In genomic region chr12:112974904-112975303, GRCh38 we compare ENCODE assay signal across 20 cellular contexts. TPM values are rescaled to one million over a fixed set of nuclear protein-coding genes. Genes with fewer than 3 reads are reported as not detected.
A peak's percentile ranks its signal among the peaks of the same experiment; 100 is the strongest.
DNase-seq lines count a peak whose midpoint lies in the region; ATAC-seq and TF ChIP-seq lines count a peak whose summit lies in the region.
"Had no signal": no experiment of that assay in that cellular context is flagged by ENCODE, and none has a peak within 500 bp of the region (broad histone marks: within the 10 kb centered on the region; RNA-seq: fewer than 3 reads in every experiment).

No MANE protein-coding gene starts in this region.

- H3K27me3 ChIP-seq in CD4-positive, alpha-beta T cell (ENCODE audit: control insufficient read depth, insufficient read depth, low read length): no peaks in the 10 kb centered on the region
- H3K27me3 ChIP-seq in heart right ventricle: no peaks in the 10 kb centered on the region
- H3K27me3 ChIP-seq: BLaER1 had no signal

- intact Hi-C loops in activated CD4-positive, alpha-beta T cell treated with anti-CD3 and anti-CD28 coated beads, Interleukin-2, amount 10 ng/mL, durations not matched to agents 24 days and 14 days (cut with micrococcal nuclease): loop anchor here (10.0 kb wide), 1 partner anchor 360 kb away; the partner anchor contains the start of gene SLC8B1
- intact Hi-C loops in CD4-positive, alpha-beta T cell (cut with DNase I, micrococcal nuclease): loop anchor here in 1 of 2 experiments (5.0 kb wide), 1 partner anchor 38 kb away; the partner anchor contains the start of gene OAS3
- intact Hi-C loops in lower leg skin (cut with DNase I; ENCODE audit: low total_unique reads): no loop called here
- intact Hi-C loops in heart right ventricle (cut with DNase I): loop anchor here in 2 of 10 donors (5.0 to 10.0 kb wide), 2 partner anchors 33 to 70 kb away; partner anchors contain the start of gene OAS1 (in 1 of the 2)

- POLR2A ChIA-PET in CD4-positive, alpha-beta T cell (lab: Charles Lee): interaction anchor here (1.0 kb wide), 1 partner anchor 68 kb away, joined by 3 read pairs; the partner anchor contains the start of gene OAS1
- POLR2A ChIA-PET in activated naive CD8-positive, alpha-beta T cell treated with anti-CD3 and anti-CD28 coated beads, Interleukin-2, amount 10 ng/mL, durations not matched to agents 7 days and 5 days (lab: Charles Lee): interaction anchor here (0.9 to 6.9 kb wide), 4 partner anchors 11 to 69 kb away, joined by 3 to 187 read pairs (median 3); partner anchors contain the start of gene OAS1

- TF ChIP-seq CTCF in CD4-positive, alpha-beta T cell (IDR thresholded peaks at IDR 0.05): no peak
- TF ChIP-seq CTCF in lower leg skin (IDR thresholded peaks at IDR 0.05) (no peak), heart right ventricle (IDR thresholded peaks at IDR 0.05) (no peak), omental fat pad (IDR thresholded peaks at IDR 0.05) (no peak)

- H3K27ac Mint-ChIP-seq in activated CD4-positive, alpha-beta T cell treated with anti-CD3 and anti-CD28 coated beads, Interleukin-2, amount 10 ng/mL, durations not matched to agents 24 days and 14 days: peak overlapping the region; percentile 47
- H3K27ac Mint-ChIP-seq in CD4-positive, alpha-beta T cell: peak overlapping the region; percentile 22
- H3K27ac Mint-ChIP-seq in activated naive CD8-positive, alpha-beta T cell treated with anti-CD3 and anti-CD28 coated beads, Interleukin-2, amount 10 ng/mL, durations not matched to agents 7 days and 5 days: peak overlapping the region; percentile 17
- H3K27ac Mint-ChIP-seq: CD14-positive monocyte; CD8-positive, alpha-beta T cell; H9 had no signal

- no peaks in the 10 kb centered on the region for H3K27me3 Mint-ChIP-seq in activated CD4-positive, alpha-beta T cell treated with anti-CD3 and anti-CD28 coated beads, Interleukin-2, amount 10 ng/mL, durations not matched to agents 24 days and 14 days
- no peaks in the 10 kb centered on the region for H3K27me3 Mint-ChIP-seq in CD4-positive, alpha-beta T cell
- H3K27me3 Mint-ChIP-seq in activated naive CD8-positive, alpha-beta T cell treated with anti-CD3 and anti-CD28 coated beads, Interleukin-2, amount 10 ng/mL, durations not matched to agents 7 days and 5 days: no peaks in the 10 kb centered on the region

- H3K4me3 ChIP-seq in lower leg skin (ENCODE audit: low read depth, poor library complexity, severe bottlenecking): no peak overlapping the region
- H3K4me3 ChIP-seq in heart right ventricle: no peak overlapping the region
- H3K4me3 ChIP-seq: BLaER1, GM12878 had no signal

- H3K36me3 Mint-ChIP-seq in activated CD4-positive, alpha-beta T cell treated with anti-CD3 and anti-CD28 coated beads, Interleukin-2, amount 10 ng/mL, durations not matched to agents 24 days and 14 days (ENCODE audit: low read depth): peaks cover 48% of the 10 kb centered on the region
- H3K36me3 Mint-ChIP-seq in CD4-positive, alpha-beta T cell (ENCODE audit: low read depth): peaks cover 28% of the 10 kb centered on the region
- peaks cover 46% of the 10 kb centered on the region for H3K36me3 Mint-ChIP-seq in activated naive CD8-positive, alpha-beta T cell treated with anti-CD3 and anti-CD28 coated beads, Interleukin-2, amount 10 ng/mL, durations not matched to agents 7 days and 5 days

- H3K9me3 ChIP-seq in CD4-positive, alpha-beta T cell (ENCODE audit: control insufficient read depth, low read length): no peaks in the 10 kb centered on the region
- H3K9me3 ChIP-seq in heart right ventricle: no peaks in the 10 kb centered on the region
- H3K9me3 ChIP-seq: BLaER1 had no signal

- 89 to 91% methylated on average over 7 of the region's 7 CpGs for WGBS in lower leg skin, 2 donors
- 90% methylated on average over 7 of the region's 7 CpGs for WGBS in heart right ventricle, 2 donors

- CTCF ChIA-PET in CD4-positive, alpha-beta T cell (lab: Charles Lee): no interaction called here

- H3K4me1 Mint-ChIP-seq in activated CD4-positive, alpha-beta T cell treated with anti-CD3 and anti-CD28 coated beads, Interleukin-2, amount 10 ng/mL, durations not matched to agents 24 days and 14 days: peaks cover 23% of the 10 kb centered on the region
- H3K4me1 Mint-ChIP-seq in CD4-positive, alpha-beta T cell (ENCODE audit: low read depth): peaks cover 28% of the 10 kb centered on the region
- H3K4me1 Mint-ChIP-seq in activated naive CD8-positive, alpha-beta T cell treated with anti-CD3 and anti-CD28 coated beads, Interleukin-2, amount 10 ng/mL, durations not matched to agents 7 days and 5 days: peaks cover 20% of the 10 kb centered on the region

- no peak for ATAC-seq in CD4-positive, alpha-beta T cell (ENCODE audit: poor library complexity)
- ATAC-seq in activated naive CD8-positive, alpha-beta T cell treated with anti-CD3 and anti-CD28 coated beads, Interleukin-2, amount 10 ng/mL, durations not matched to agents 7 days and 5 days (ENCODE audit: low read depth): no peak
- ATAC-seq in heart right ventricle (no peak), omental fat pad (ENCODE audit: low FRiP score) (no peak)
- ATAC-seq: CD8-positive, alpha-beta T cell; GM12878 had no signal

- no peak for DNase-seq in activated CD4-positive, alpha-beta T cell treated with anti-CD3 and anti-CD28 coated beads, Interleukin-2, amount 10 ng/mL, durations not matched to agents 24 days and 14 days
- no peak for DNase-seq in activated CD4-positive, alpha-beta T cell treated with anti-CD3 and anti-CD28 coated beads, Interleukin-2, amount 50 U/mL, for 1 hour
- DNase-seq in CD4-positive, alpha-beta T cell: no peak
- DNase-seq in activated naive CD8-positive, alpha-beta T cell treated with anti-CD3 and anti-CD28 coated beads, Interleukin-2, amount 10 ng/mL, durations not matched to agents 7 days and 5 days: no peak
- DNase-seq in islet precursor cell: peak; percentile 32
- no peak for DNase-seq in lower leg skin (ENCODE audit: low spot score in 2 of 2)
- DNase-seq in heart right ventricle: no peak
- no peak for DNase-seq in omental fat pad (ENCODE audit: low spot score)
- DNase-seq: 8988T; Calu3; CD8-positive, alpha-beta T cell; DND-41; EL; H9 had no signal

- peaks cover 0 to 35% (median 9%) of the 10 kb centered on the region in 9 donors for H3K4me1 ChIP-seq in heart right ventricle

- no peak overlapping the region for H3K4me3 Mint-ChIP-seq in activated CD4-positive, alpha-beta T cell treated with anti-CD3 and anti-CD28 coated beads, Interleukin-2, amount 10 ng/mL, durations not matched to agents 24 days and 14 days
- H3K4me3 Mint-ChIP-seq in CD4-positive, alpha-beta T cell: peak overlapping the region; percentile 43
- no peak overlapping the region for H3K4me3 Mint-ChIP-seq in activated naive CD8-positive, alpha-beta T cell treated with anti-CD3 and anti-CD28 coated beads, Interleukin-2, amount 10 ng/mL, durations not matched to agents 7 days and 5 days
- H3K4me3 Mint-ChIP-seq: CD14-positive monocyte; CD8-positive, alpha-beta T cell; H9 had no signal

- no peak overlapping the region for H3K27ac ChIP-seq in CD4-positive, alpha-beta T cell (ENCODE audit: low read depth, low read length)
- no peak overlapping the region for H3K27ac ChIP-seq in heart right ventricle
- H3K27ac ChIP-seq: BLaER1 had no signal

- peaks cover 0 to 16% (median 3%) of the 10 kb centered on the region in 9 donors for H3K36me3 ChIP-seq in heart right ventricle

- H3K9me3 Mint-ChIP-seq in activated CD4-positive, alpha-beta T cell treated with anti-CD3 and anti-CD28 coated beads, Interleukin-2, amount 10 ng/mL, durations not matched to agents 24 days and 14 days: no peaks in the 10 kb centered on the region
- no peaks in the 10 kb centered on the region for H3K9me3 Mint-ChIP-seq in CD4-positive, alpha-beta T cell
- H3K9me3 Mint-ChIP-seq in activated naive CD8-positive, alpha-beta T cell treated with anti-CD3 and anti-CD28 coated beads, Interleukin-2, amount 10 ng/mL, durations not matched to agents 7 days and 5 days: no peaks in the 10 kb centered on the region
- H3K9me3 Mint-ChIP-seq: CD14-positive monocyte; CD8-positive, alpha-beta T cell; H9 had no signal

- no peak for TF ChIP-seq POLR2A in lower leg skin (IDR thresholded peaks at IDR 0.05)

RNA-seq across cellular contexts. Expression of gene OAS2, which starts 3.4 kb away (rescaled TPM):
- 111 and 118 TPM in 2 replicates for total RNA-seq in activated CD4-positive, alpha-beta T cell treated with anti-CD3 and anti-CD28 coated beads, Interleukin-2, amount 10 ng/mL, durations not matched to agents 24 days and 14 days
- total RNA-seq in CD4-positive, alpha-beta T cell: 10 to 100 TPM; 15.0 to 16.2 TPM
- total RNA-seq in activated naive CD8-positive, alpha-beta T cell treated with anti-CD3 and anti-CD28 coated beads, Interleukin-2, amount 10 ng/mL, durations not matched to agents 7 days and 5 days: 100 to 1,000 TPM; 244 to 245 TPM
- total RNA-seq in lower leg skin: 1 to 10 TPM; 2.6 to 3.8 (median 3.3) TPM
- total RNA-seq in heart right ventricle: 10 to 100 TPM in 4 of 10 donors, 1 to 10 TPM in 6; 5.3 to 24.2 (median 9.4) TPM
- polyA plus RNA-seq in heart right ventricle: 1 to 10 TPM; 3.3 to 6.8 TPM
- total RNA-seq in omental fat pad: 10 to 100 TPM in 3 of 4 donors, 1 to 10 TPM in 1; 8.2 to 41.9 (median 13.2) TPM
- total RNA-seq: A673, G401, H1, H9 had no signal

RNA-seq across cellular contexts. Expression of gene OAS3, which starts 36.6 kb away (rescaled TPM):
- 47.5 and 48.9 TPM in 2 replicates for total RNA-seq in activated CD4-positive, alpha-beta T cell treated with anti-CD3 and anti-CD28 coated beads, Interleukin-2, amount 10 ng/mL, durations not matched to agents 24 days and 14 days
- total RNA-seq in CD4-positive, alpha-beta T cell: 10 to 100 TPM; 13.9 to 14.5 TPM
- total RNA-seq in activated naive CD8-positive, alpha-beta T cell treated with anti-CD3 and anti-CD28 coated beads, Interleukin-2, amount 10 ng/mL, durations not matched to agents 7 days and 5 days: 100 to 1,000 TPM; 221 to 222 TPM
- 10 to 100 TPM in 3 of 4 donors, 1 to 10 TPM in 1; 9.4 to 18.9 (median 15.9) TPM for total RNA-seq in lower leg skin
- 10 to 100 TPM in 5 of 10 donors, 1 to 10 TPM in 5; 5.9 to 28.0 (median 10.5) TPM for total RNA-seq in heart right ventricle
- 1 to 10 TPM; 3.0 to 5.2 TPM for polyA plus RNA-seq in heart right ventricle
- total RNA-seq in omental fat pad: 10 to 100 TPM in 3 of 4 donors, 1 to 10 TPM in 1; 5.8 to 46.3 (median 17.7) TPM
